8 cellular contexts compared by ENCODE assay signal in genomic region chr22:50030315-50031188, GRCh38. TPM values are rescaled to one million over a fixed set of nuclear protein-coding genes. Genes with fewer than 3 reads are reported as not detected.
DNase-seq lines count a peak whose midpoint lies in the region; ATAC-seq and TF ChIP-seq lines count a peak whose summit lies in the region.

No MANE protein-coding gene starts in this region.

- no peak overlapping the region for H3K4me3 ChIP-seq in MM.1S (ENCODE audit: low read length)

- peak; percentile 72 for TF ChIP-seq CTCF in MM.1S (IDR thresholded peaks at IDR 0.05; ENCODE audit: low read length)

- ATAC-seq in left ventricle myocardium superior (peak; percentile 93), GM19397 (IDR thresholded peaks at IDR 0.05; ENCODE audit: unreplicated experiment) (no peak)

- H3K27me3 ChIP-seq in MM.1S (replicated peaks; ENCODE audit: insufficient read depth, low read length) = peaks cover 77% of the 10 kb centered on the region

- no peaks in the 10 kb centered on the region for H4K20me1 ChIP-seq in MM.1S (ENCODE audit: insufficient read depth, low read length)

- H2AFZ ChIP-seq in MM.1S (ENCODE audit: low read length) = no peak overlapping the region

- no peaks in the 10 kb centered on the region for H3K79me2 ChIP-seq in MM.1S (ENCODE audit: low read length)

- no peaks in the 10 kb centered on the region for H3K9me2 ChIP-seq in MM.1S (replicated peaks; ENCODE audit: insufficient read depth, low read length)

- no peaks in the 10 kb centered on the region for H3K36me3 ChIP-seq in MM.1S (replicated peaks; ENCODE audit: insufficient read depth, low read length)

- H3K4me1 ChIP-seq in MM.1S (ENCODE audit: low read length) = no peaks in the 10 kb centered on the region

- peak overlapping the region; percentile 39; the same call in 1 of the 2 replicates for H3K4me2 ChIP-seq in MM.1S (ENCODE audit: low read depth, low read length)

- DNase-seq in NCI-H2081 (lab: John Stamatoyannopoulos, UW) = peak; percentile 63 to 74
- no peak for DNase-seq in NCI-H2081 treated with DMSO at 0.1 percent for 48 hours (lab: John Stamatoyannopoulos, UW)
- peak; percentile 74 for DNase-seq in MM.1S
- peak; percentile 67 to 81 (median 74) for DNase-seq in T-helper 2 cell
- DNase-seq in amniotic epithelial cell (ENCODE audit: low read depth) = peak; percentile 52
- peak; percentile 86 for DNase-seq in left ventricle myocardium superior
- peak; percentile 9 for DNase-seq in renal cortical epithelial cell (ENCODE audit: low read depth)

- H3F3A ChIP-seq in MM.1S (ENCODE audit: insufficient read depth, low read length) = no peaks in the 10 kb centered on the region

- intact Hi-C loops in left ventricle myocardium superior (cut with micrococcal nuclease) = loop anchor here (10.0 kb wide), 1 partner anchor 106 kb away; no protein-coding TSS in a partner anchor

- no peak overlapping the region for H3K9ac ChIP-seq in MM.1S (ENCODE audit: low read length)

- no peaks in the 10 kb centered on the region for H3K9me3 ChIP-seq in MM.1S (replicated peaks; ENCODE audit: insufficient read depth, low read length)

- H3K27ac ChIP-seq in MM.1S (ENCODE audit: low read length) = no peak overlapping the region

RNA-seq across cellular contexts. Expression of gene IL17REL, which starts 18.0 kb away (rescaled TPM):
- not detected for total RNA-seq in left ventricle myocardium superior
- not detected in 2 replicates for total RNA-seq in renal cortical epithelial cell

RNA-seq across cellular contexts. Expression of gene TTLL8, which starts 27.5 kb away (rescaled TPM):
- total RNA-seq in left ventricle myocardium superior = not detected
- total RNA-seq in renal cortical epithelial cell = not detected in 2 replicates

RNA-seq across cellular contexts. Expression of gene MLC1, which starts 54.7 kb away (rescaled TPM):
- 0.10 TPM for total RNA-seq in left ventricle myocardium superior
- not detected in 2 replicates for total RNA-seq in renal cortical epithelial cell

RNA-seq across cellular contexts. Expression of gene MOV10L1, which starts 59.3 kb away (rescaled TPM):
- total RNA-seq in left ventricle myocardium superior (0.22 TPM), renal cortical epithelial cell (not detected in 2 replicates)
